8 cellular contexts compared by ENCODE assay signal in genomic region chr1:21262282-21263051, GRCh38. TPM values are rescaled to one million over a fixed set of nuclear protein-coding genes. Genes with fewer than 3 reads are reported as not detected.
DNase-seq lines count a peak whose midpoint lies in the region; ATAC-seq lines count a peak whose summit lies in the region.

No MANE protein-coding gene starts in this region.

- intact Hi-C loops in activated naive CD4-positive, alpha-beta T cell treated with anti-CD3 and anti-CD28 coated beads for 36 hours (cut with micrococcal nuclease), result no loop called here
- intact Hi-C loops in left ventricle myocardium superior (cut with micrococcal nuclease), result no loop called here

- peak overlapping the region; percentile 82 for H3K27ac Mint-ChIP-seq in activated naive CD4-positive, alpha-beta T cell treated with anti-CD3 and anti-CD28 coated beads for 36 hours
- peak overlapping the region; percentile 94 for H3K27ac Mint-ChIP-seq in activated naive CD8-positive, alpha-beta T cell treated with anti-CD3 and anti-CD28 coated beads, Interleukin-2, amount 50 U/mL, for 24 hours

- no peaks in the 10 kb centered on the region for H3K27me3 Mint-ChIP-seq in activated naive CD4-positive, alpha-beta T cell treated with anti-CD3 and anti-CD28 coated beads for 36 hours (ENCODE audit: low read depth)
- no peaks in the 10 kb centered on the region for H3K27me3 Mint-ChIP-seq in activated naive CD8-positive, alpha-beta T cell treated with anti-CD3 and anti-CD28 coated beads, Interleukin-2, amount 50 U/mL, for 24 hours

- H3K36me3 Mint-ChIP-seq in activated naive CD4-positive, alpha-beta T cell treated with anti-CD3 and anti-CD28 coated beads for 36 hours (ENCODE audit: low read depth), result peaks cover 50% of the 10 kb centered on the region
- peaks cover 56% of the 10 kb centered on the region for H3K36me3 Mint-ChIP-seq in activated naive CD8-positive, alpha-beta T cell treated with anti-CD3 and anti-CD28 coated beads, Interleukin-2, amount 50 U/mL, for 24 hours (ENCODE audit: low read depth)

- DNase-seq in activated naive CD4-positive, alpha-beta T cell treated with anti-CD3 and anti-CD28 coated beads for 36 hours, result no peak
- no peak for DNase-seq in activated naive CD4-positive, alpha-beta T cell treated with anti-CD3 and anti-CD28 coated beads, Interleukin-2, amount 50 U/mL, for 16 hours
- no peak for DNase-seq in activated naive CD8-positive, alpha-beta T cell treated with anti-CD3 and anti-CD28 coated beads, Interleukin-2, amount 50 U/mL, for 24 hours
- peak; percentile 89 for DNase-seq in left ventricle myocardium superior
- DNase-seq in retina, result peak; percentile 67
- no peak for DNase-seq in HuH-7.5 (ENCODE audit: low spot score)
- no peak for DNase-seq in COR-L47 (lab: John Stamatoyannopoulos, UW)
- DNase-seq in NCI-H2029 (lab: John Stamatoyannopoulos, UW), result no peak

- H3K9me3 Mint-ChIP-seq in activated naive CD4-positive, alpha-beta T cell treated with anti-CD3 and anti-CD28 coated beads for 36 hours, result no peaks in the 10 kb centered on the region
- H3K9me3 Mint-ChIP-seq in activated naive CD8-positive, alpha-beta T cell treated with anti-CD3 and anti-CD28 coated beads, Interleukin-2, amount 50 U/mL, for 24 hours, result no peaks in the 10 kb centered on the region

- CTCF ChIA-PET in activated naive CD4-positive, alpha-beta T cell treated with anti-CD3 and anti-CD28 coated beads for 36 hours (lab: Charles Lee), result interaction anchor here (1.3 to 11.7 kb wide), 6 partner anchors 9 to 107 kb away, joined by 3 to 144 read pairs (median 6); no protein-coding TSS in a partner anchor

- no peak for ATAC-seq in activated naive CD8-positive, alpha-beta T cell treated with anti-CD3 and anti-CD28 coated beads, Interleukin-2, amount 50 U/mL, for 24 hours
- ATAC-seq in left ventricle myocardium superior, result peak; percentile 85

- peaks cover 59% of the 10 kb centered on the region for H3K4me1 Mint-ChIP-seq in activated naive CD4-positive, alpha-beta T cell treated with anti-CD3 and anti-CD28 coated beads for 36 hours (ENCODE audit: low read depth)
- H3K4me1 Mint-ChIP-seq in activated naive CD8-positive, alpha-beta T cell treated with anti-CD3 and anti-CD28 coated beads, Interleukin-2, amount 50 U/mL, for 24 hours, result peaks cover 63% of the 10 kb centered on the region

- H3K4me3 Mint-ChIP-seq in activated naive CD4-positive, alpha-beta T cell treated with anti-CD3 and anti-CD28 coated beads for 36 hours, result no peak overlapping the region
- peak overlapping the region; percentile 50 for H3K4me3 Mint-ChIP-seq in activated naive CD8-positive, alpha-beta T cell treated with anti-CD3 and anti-CD28 coated beads, Interleukin-2, amount 50 U/mL, for 24 hours

RNA-seq across cellular contexts. Expression of gene ECE1, which starts 27.8 kb away (rescaled TPM):
- total RNA-seq in activated naive CD4-positive, alpha-beta T cell treated with anti-CD3 and anti-CD28 coated beads for 36 hours, result 100 to 1,000 TPM; 160 to 166 TPM
- 43.3 TPM for total RNA-seq in left ventricle myocardium superior

Comparison
In these comparisons a context has a peak if more than half of its experiments do, and no peak if none do; other contexts are left out.
1. DNase-seq: peak in left ventricle myocardium superior (single experiment) and retina (single experiment); none in activated naive CD4-positive, alpha-beta T cell treated with anti-CD3 and anti-CD28 coated beads for 36 hours (single experiment), activated naive CD4-positive, alpha-beta T cell treated with anti-CD3 and anti-CD28 coated beads, Interleukin-2, amount 50 U/mL, for 16 hours (single experiment), activated naive CD8-positive, alpha-beta T cell treated with anti-CD3 and anti-CD28 coated beads, Interleukin-2, amount 50 U/mL, for 24 hours (single experiment), HuH-7.5 (single experiment), COR-L47 (single experiment) and NCI-H2029 (single experiment).